In genomic region chr12:75938189-75938588, GRCh38 we compare ENCODE assay signal across 17 cellular contexts.
DNase-seq lines count a peak whose midpoint lies in the region; TF ChIP-seq lines count a peak whose summit lies in the region.
"Had no signal": no experiment of that assay in that cellular context is flagged by ENCODE, and none has a peak within 500 bp of the region (broad histone marks: within the 10 kb centered on the region; RNA-seq: fewer than 3 reads in every experiment).

No MANE protein-coding gene starts in this region.

- no peaks in the 10 kb centered on the region for H3K9me3 Mint-ChIP-seq in activated T-helper 2 cell treated with anti-CD3 and anti-CD28 coated beads, Interferon-gamma antibody, Interleukin-2, Interleukin-4, amounts not matched to agents 10 μg/mL and 5 μg/mL and 100 μg/mL, durations not matched to agents 14 hours and 24 hours and 36 hours

- peaks cover 4% of the 10 kb centered on the region for H3K36me3 Mint-ChIP-seq in activated T-helper 2 cell treated with anti-CD3 and anti-CD28 coated beads, Interferon-gamma antibody, Interleukin-2, Interleukin-4, amounts not matched to agents 10 μg/mL and 5 μg/mL and 100 μg/mL, durations not matched to agents 14 hours and 24 hours and 36 hours (ENCODE audit: low read depth)

- TF ChIP-seq POLR2A in erythroblast (IDR thresholded peaks at IDR 0.05; ENCODE audit: low read length) (no peak), uterus (IDR thresholded peaks at IDR 0.05) (no peak)

- DNase-seq in NCI-H2227 (lab: John Stamatoyannopoulos, UW; ENCODE audit: unreplicated experiment) (peak; percentile 5), NCI-H2227 treated with DMSO at 0.1 percent for 48 hours (lab: John Stamatoyannopoulos, UW) (no peak), NCI-H82 (lab: John Stamatoyannopoulos, UW) (peak; percentile 81), erythroblast (lab: John Stamatoyannopoulos, UW) (peak; percentile 56 to 59), uterus (no peak), iPS-NIHi7 (ENCODE audit: extremely low spot score) (no peak)
- DNase-seq in NK-92 treated with Interleukin-12 subunit alpha and Interleukin-12 subunit beta, amount 100 ng/mL, for 24 hours (lab: John Stamatoyannopoulos, UW): no peak
- DNase-seq in activated T-helper 2 cell treated with anti-CD3 and anti-CD28 coated beads, Interferon-gamma antibody, Interleukin-2, Interleukin-4, amounts not matched to agents 10 μg/mL and 5 μg/mL and 100 μg/mL, durations not matched to agents 14 hours and 24 hours and 36 hours (ENCODE audit: low spot score): no peak
- DNase-seq: 8988T, GDM1, GM23248, KG1, NCI-H1417 treated with DMSO at 0.1 percent for 48 hours, NCI-H2029, NCI-H2171, SHP77 treated with DMSO at 0.1 percent for 48 hours had no signal

- no peak for TF ChIP-seq CTCF in uterus (IDR thresholded peaks at IDR 0.05)

- intact Hi-C loops in uterus (cut with DNase I; ENCODE audit: low total_unique reads): no loop called here
- intact Hi-C loops in activated T-helper 2 cell treated with anti-CD3 and anti-CD28 coated beads, Interferon-gamma antibody, Interleukin-2, Interleukin-4, amounts not matched to agents 10 μg/mL and 5 μg/mL and 100 μg/mL, durations not matched to agents 14 hours and 24 hours and 36 hours (cut with micrococcal nuclease): loop anchor here (5.0 to 10.0 kb wide), 2 partner anchors 407 to 411 kb away; partner anchors contain the start of gene BBS10

- H3K27me3 ChIP-seq in uterus: no peaks in the 10 kb centered on the region

- H3K36me3 ChIP-seq in uterus: no peaks in the 10 kb centered on the region
- H3K36me3 ChIP-seq: BLaER1 treated with 17β-estradiol and CSF1 and Interleukin-3, amounts not matched to agents 10 nM and 100 nM had no signal

- H3K4me3 Mint-ChIP-seq in activated T-helper 2 cell treated with anti-CD3 and anti-CD28 coated beads, Interferon-gamma antibody, Interleukin-2, Interleukin-4, amounts not matched to agents 10 μg/mL and 5 μg/mL and 100 μg/mL, durations not matched to agents 14 hours and 24 hours and 36 hours (ENCODE audit: low read depth): no peak overlapping the region

- H3K27ac ChIP-seq in uterus: peak overlapping the region; percentile 10 to 31
- H3K27ac ChIP-seq: BLaER1 treated with 17β-estradiol and CSF1 and Interleukin-3, amounts not matched to agents 10 nM and 100 nM; GM23248 had no signal

- H3K27ac Mint-ChIP-seq in activated T-helper 2 cell treated with anti-CD3 and anti-CD28 coated beads, Interferon-gamma antibody, Interleukin-2, Interleukin-4, amounts not matched to agents 10 μg/mL and 5 μg/mL and 100 μg/mL, durations not matched to agents 14 hours and 24 hours and 36 hours: no peak overlapping the region

- H3K27me3 Mint-ChIP-seq in activated T-helper 2 cell treated with anti-CD3 and anti-CD28 coated beads, Interferon-gamma antibody, Interleukin-2, Interleukin-4, amounts not matched to agents 10 μg/mL and 5 μg/mL and 100 μg/mL, durations not matched to agents 14 hours and 24 hours and 36 hours (ENCODE audit: low read depth): no peaks in the 10 kb centered on the region

- H3K4me1 ChIP-seq in uterus: no peaks in the 10 kb centered on the region

- H3K9me3 ChIP-seq in uterus: no peaks in the 10 kb centered on the region

- H3K4me3 ChIP-seq in uterus: no peak overlapping the region
- H3K4me3 ChIP-seq: BLaER1 treated with 17β-estradiol and CSF1 and Interleukin-3, amounts not matched to agents 10 nM and 100 nM; GM23248 had no signal

- H3K4me1 Mint-ChIP-seq in activated T-helper 2 cell treated with anti-CD3 and anti-CD28 coated beads, Interferon-gamma antibody, Interleukin-2, Interleukin-4, amounts not matched to agents 10 μg/mL and 5 μg/mL and 100 μg/mL, durations not matched to agents 14 hours and 24 hours and 36 hours (ENCODE audit: low read depth): peaks cover 16% of the 10 kb centered on the region

Comparison
In these comparisons a context has a peak if more than half of its experiments do, and no peak if none do; other contexts are left out.
1. DNase-seq: peak in NCI-H2227 (single experiment), NCI-H82 (single experiment) and erythroblast (2 of 2); none in NCI-H2227 treated with DMSO at 0.1 percent for 48 hours (single experiment), uterus (0 of 2), iPS-NIHi7 (single experiment), NK-92 treated with Interleukin-12 subunit alpha and Interleukin-12 subunit beta, amount 100 ng/mL, for 24 hours (single experiment) and activated T-helper 2 cell treated with anti-CD3 and anti-CD28 coated beads, Interferon-gamma antibody, Interleukin-2, Interleukin-4, amounts not matched to agents 10 μg/mL and 5 μg/mL and 100 μg/mL, durations not matched to agents 14 hours and 24 hours and 36 hours (single experiment).